Comparison of ENCODE assay signal across 24 cellular contexts in the genomic region with DNA sequence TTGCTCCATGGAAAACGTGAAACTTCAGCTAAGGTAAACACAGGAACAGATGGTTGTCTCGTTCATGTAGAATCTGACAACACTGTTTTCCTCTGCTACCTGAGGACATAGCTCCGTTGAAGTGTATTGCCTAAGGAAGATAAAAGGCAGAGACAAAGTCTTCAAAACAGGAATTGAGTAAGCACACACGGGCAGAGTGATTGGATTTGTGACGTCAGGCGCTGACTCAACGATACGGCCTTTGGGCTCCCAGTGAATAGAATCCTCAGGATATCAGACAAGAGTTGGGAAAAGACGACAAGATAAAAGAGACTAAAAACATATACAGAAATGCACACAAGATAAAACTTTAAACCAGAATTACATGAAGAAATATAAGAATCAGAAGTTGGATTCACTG.
DNase-seq lines count a peak whose midpoint lies in the region; ATAC-seq and TF ChIP-seq lines count a peak whose summit lies in the region.
"Had no signal": no experiment of that assay in that cellular context is flagged by ENCODE, and none has a peak within 500 bp of the region (broad histone marks: within the 10 kb centered on the region; RNA-seq: fewer than 3 reads in every experiment).

No MANE protein-coding gene starts in this region.

- H3K27me3 ChIP-seq in mammary epithelial cell (ENCODE audit: insufficient read depth, low read length) = no peaks in the 10 kb centered on the region
- no peaks in the 10 kb centered on the region for H3K27me3 ChIP-seq in breast epithelium
- peaks cover 3% of the 10 kb centered on the region for H3K27me3 ChIP-seq in RWPE2 (ENCODE audit: insufficient read depth, poor library complexity, severe bottlenecking)
- H3K27me3 ChIP-seq: colonic mucosa, sigmoid colon, SJSA1 had no signal

- TF ChIP-seq POLR2A in breast epithelium (IDR thresholded peaks at IDR 0.05) = no peak

- peak overlapping the region; percentile 22 for H2AFZ ChIP-seq in mammary epithelial cell (ENCODE audit: low read depth, low read length)

- DNase-seq in mammary epithelial cell (peak; percentile 4), breast epithelium (ENCODE audit: low spot score in 2 of 2) (no peak), RWPE2 (ENCODE audit: low spot score) (no peak), fibroblast of villous mesenchyme (ENCODE audit: low read depth) (peak; percentile 60), foreskin melanocyte (no peak)
- no peak for DNase-seq in activated CD4-positive, alpha-beta T cell treated with anti-CD3 and anti-CD28 coated beads for 48 hours
- DNase-seq: activated naive CD4-positive, alpha-beta T cell treated with anti-CD3 and anti-CD28 coated beads for 36 hours; activated T-cell treated with anti-CD3 and anti-CD28 coated beads, Interleukin-2, amount 50 U/mL, for 4 hours; amniotic stem cell; CD8-positive, alpha-beta memory T cell; colonic mucosa; DMS153; effector memory CD8-positive, alpha-beta T cell; IMR-90; mucosa of descending colon; NCI-H1105; NCI-H1930; NCI-H446 treated with DMSO at 0.1 percent for 48 hours; NK-92 treated with Interleukin-12 subunit alpha and Interleukin-12 subunit beta, amount 100 ng/mL, for 24 hours; sigmoid colon; T-helper 1 cell had no signal

- no peak overlapping the region for H3K9ac ChIP-seq in mammary epithelial cell (ENCODE audit: insufficient read depth, low read length)

- BruUV-seq in mammary epithelial cell (replicated peaks; lab: Mats Ljungman, UMichigan) = no TSS peak

- H4K20me1 ChIP-seq in mammary epithelial cell (ENCODE audit: insufficient read depth, low read length) = no peaks in the 10 kb centered on the region

- H3K9me3 ChIP-seq in mammary epithelial cell (replicated peaks; ENCODE audit: insufficient read depth, low read length) (no peaks in the 10 kb centered on the region), breast epithelium (no peaks in the 10 kb centered on the region), RWPE2 (ENCODE audit: severe bottlenecking) (no peaks in the 10 kb centered on the region)
- H3K9me3 ChIP-seq: colonic mucosa, sigmoid colon, SJSA1 had no signal

- no peak overlapping the region for H3K4me2 ChIP-seq in mammary epithelial cell (ENCODE audit: insufficient read depth, low read depth, low read length)

- 37% methylated on average over 8 of the region's 9 CpGs for WGBS in mammary epithelial cell (ENCODE audit: low coverage, missing lambda C conversion rate)

- CTCF ChIA-PET in mammary epithelial cell (lab: Charles Lee; ENCODE audit: low non-redundant PET) = no interaction called here

- TF ChIP-seq CTCF in mammary epithelial cell (conservative IDR thresholded peaks at IDR 0.05 in 1 of 2, IDR thresholded peaks at IDR 0.05 in 1 of 2; ENCODE audit: extremely low read depth in 1 of 2, insufficient read depth in 1 of 2, low read depth in 1 of 2, low read length in 2 of 2) = no peak
- TF ChIP-seq CTCF in breast epithelium (IDR thresholded peaks at IDR 0.05) = no peak
- TF ChIP-seq CTCF in RWPE2 (IDR thresholded peaks at IDR 0.05; ENCODE audit: poor library complexity, severe bottlenecking) = no peak
- TF ChIP-seq CTCF in fibroblast of villous mesenchyme (IDR thresholded peaks at IDR 0.05; ENCODE audit: insufficient read depth, low read depth, low read length) = no peak

- dilution Hi-C loops in mammary epithelial cell (cut with HindIII; ENCODE audit: low sequenced_read_pairs) = no loop called here

- ATAC-seq in RWPE2 (ENCODE audit: low read depth) (peak; percentile 14; the same call in 1 of the 3 replicates), GM21576 (IDR thresholded peaks at IDR 0.05; ENCODE audit: unreplicated experiment) (no peak), GM21528 (IDR thresholded peaks at IDR 0.05; ENCODE audit: low FRiP score, unreplicated experiment) (no peak)
- ATAC-seq: activated T-cell treated with anti-CD3 and anti-CD28 coated beads, Interleukin-2, amount 50 U/mL, for 4 hours; effector memory CD8-positive, alpha-beta T cell; mucosa of descending colon had no signal

- in situ Hi-C loops in mammary epithelial cell (cut with MboI; ENCODE audit: low sequenced_read_pairs in 2 of 2) = no loop called here

- H3K4me1 ChIP-seq in mammary epithelial cell (ENCODE audit: insufficient read depth, low read length) (no peaks in the 10 kb centered on the region), breast epithelium (no peaks in the 10 kb centered on the region), RWPE2 (ENCODE audit: insufficient read depth, poor library complexity, severe bottlenecking) (no peaks in the 10 kb centered on the region)
- H3K4me1 ChIP-seq: colonic mucosa, sigmoid colon, SJSA1 had no signal

- intact Hi-C loops in mammary epithelial cell (cut with micrococcal nuclease) (no loop called here), breast epithelium (cut with DNase I; ENCODE audit: low total_unique reads) (no loop called here)

- H3K36me3 ChIP-seq in mammary epithelial cell (ENCODE audit: insufficient read depth, low read length) (no peaks in the 10 kb centered on the region), breast epithelium (no peaks in the 10 kb centered on the region), RWPE2 (ENCODE audit: low read depth) (no peaks in the 10 kb centered on the region)
- H3K36me3 ChIP-seq: colonic mucosa, sigmoid colon, SJSA1 had no signal

- H3K27ac ChIP-seq in mammary epithelial cell (ENCODE audit: insufficient read depth, low read depth, low read length) = no peak overlapping the region
- H3K27ac ChIP-seq in breast epithelium = no peak overlapping the region
- H3K27ac ChIP-seq in RWPE2 (ENCODE audit: poor library complexity, severe bottlenecking) = no peak overlapping the region
- H3K27ac ChIP-seq: colonic mucosa, sigmoid colon, SJSA1 had no signal

- H3K79me2 ChIP-seq in mammary epithelial cell (ENCODE audit: insufficient read depth, low read length) = no peaks in the 10 kb centered on the region

- H3K4me3 ChIP-seq in mammary epithelial cell (replicated peaks in 1 of 3; ENCODE audit: insufficient read depth in 1 of 3, low read depth in 2 of 3, low read length in 3 of 3) = no peak overlapping the region
- no peak overlapping the region for H3K4me3 ChIP-seq in breast epithelium
- no peak overlapping the region for H3K4me3 ChIP-seq in RWPE2 (ENCODE audit: severe bottlenecking)
- no peak overlapping the region for H3K4me3 ChIP-seq in fibroblast of villous mesenchyme (ENCODE audit: low read depth, low read length)
- H3K4me3 ChIP-seq: colonic mucosa, mucosa of descending colon, sigmoid colon, SJSA1 had no signal

Comparison
In these comparisons a context has a peak if more than half of its experiments do, and no peak if none do; other contexts are left out.
1. DNase-seq: peak in mammary epithelial cell (single experiment) and fibroblast of villous mesenchyme (single experiment); none in breast epithelium (0 of 2), RWPE2 (single experiment), foreskin melanocyte (single experiment) and activated CD4-positive, alpha-beta T cell treated with anti-CD3 and anti-CD28 coated beads for 48 hours (single experiment).